Comparison of ENCODE assay signal across 14 cellular contexts in the genomic region with DNA sequence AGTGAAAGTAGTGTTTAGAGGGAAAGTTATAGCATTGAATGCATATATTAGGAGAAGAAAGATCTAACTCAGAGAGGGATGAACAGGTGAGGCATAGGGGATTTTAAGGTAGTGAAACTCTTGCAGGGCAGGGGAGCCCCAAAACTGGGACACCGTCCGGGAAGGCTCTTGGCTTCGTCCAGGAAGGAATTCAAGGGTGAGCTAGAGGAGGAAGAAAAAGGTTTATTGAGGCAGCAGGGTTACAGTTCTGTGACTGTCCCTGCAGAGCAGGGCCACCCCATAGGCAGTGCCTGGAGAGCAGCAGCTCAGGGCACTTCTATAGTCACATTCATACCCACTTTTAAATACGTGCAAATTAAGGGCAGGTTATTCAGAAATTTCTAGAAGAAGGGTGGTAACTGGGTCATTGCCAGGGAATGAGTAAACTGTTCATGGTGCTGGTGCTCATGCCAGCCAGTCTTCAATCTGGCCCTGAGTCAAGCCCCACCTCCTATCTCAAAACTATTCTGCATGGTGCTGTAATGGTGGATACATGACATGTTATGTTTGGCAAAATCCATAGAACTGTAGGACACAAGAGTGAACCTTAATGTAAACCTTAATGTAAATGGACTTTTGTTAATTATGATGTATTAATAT. TPM values are rescaled to one million over a fixed set of nuclear protein-coding genes. Genes with fewer than 3 reads are reported as not detected.
DNase-seq lines count a peak whose midpoint lies in the region; ATAC-seq and TF ChIP-seq lines count a peak whose summit lies in the region.
"Had no signal": no experiment of that assay in that cellular context is flagged by ENCODE, and none has a peak within 500 bp of the region (broad histone marks: within the 10 kb centered on the region; RNA-seq: fewer than 3 reads in every experiment).

No MANE protein-coding gene starts in this region.

- H3K9me3 Mint-ChIP-seq in MCF 10A (ENCODE audit: unreplicated experiment) (peaks cover 5% of the 10 kb centered on the region), neural progenitor cell (peaks cover 8% of the 10 kb centered on the region)
- H3K9me3 Mint-ChIP-seq: central memory CD8-positive, alpha-beta T cell; stimulated activated effector memory CD8-positive, alpha-beta T cell treated with anti-CD3 and anti-CD28 coated beads, Interleukin-12 subunit alpha, Interleukin-12 subunit beta, amount 100 ng/mL, for 72 hours had no signal

- H3K27ac Mint-ChIP-seq in MCF 10A (ENCODE audit: low read depth, unreplicated experiment), result no peak overlapping the region
- H3K27ac Mint-ChIP-seq in neural progenitor cell, result no peak overlapping the region

- H3K36me3 Mint-ChIP-seq in MCF 10A (ENCODE audit: insufficient read depth, unreplicated experiment), result no peaks in the 10 kb centered on the region
- no peaks in the 10 kb centered on the region for H3K36me3 Mint-ChIP-seq in neural progenitor cell
- H3K36me3 Mint-ChIP-seq: stimulated activated effector memory CD8-positive, alpha-beta T cell treated with anti-CD3 and anti-CD28 coated beads, Interleukin-12 subunit alpha, Interleukin-12 subunit beta, amount 100 ng/mL, for 72 hours had no signal

- H3K4me3 ChIP-seq in breast epithelium, result no peak overlapping the region
- no peak overlapping the region for H3K4me3 ChIP-seq in hepatocyte
- no peak overlapping the region for H3K4me3 ChIP-seq in vagina
- H3K4me3 ChIP-seq in neural progenitor cell, result no peak overlapping the region

- H3K36me3 ChIP-seq in breast epithelium (no peaks in the 10 kb centered on the region), hepatocyte (replicated peaks; ENCODE audit: insufficient read depth, low read depth) (no peaks in the 10 kb centered on the region), vagina (no peaks in the 10 kb centered on the region), neural progenitor cell (no peaks in the 10 kb centered on the region)

- no peak overlapping the region for H3K4me3 Mint-ChIP-seq in MCF 10A (ENCODE audit: unreplicated experiment)
- H3K4me3 Mint-ChIP-seq in neural progenitor cell, result no peak overlapping the region

- H4K20me1 ChIP-seq in hepatocyte (ENCODE audit: insufficient read depth, poor library complexity, severe bottlenecking) (no peaks in the 10 kb centered on the region), neural progenitor cell (ENCODE audit: low read depth) (no peaks in the 10 kb centered on the region)

- DNase-seq in MCF 10A (ENCODE audit: unreplicated experiment) (peak; percentile 86), breast epithelium (ENCODE audit: low spot score in 2 of 2) (no peak), RPMI8226 (peak; percentile 80), hepatocyte (ENCODE audit: low spot score) (no peak), vagina (ENCODE audit: extremely low spot score in 2 of 2) (peak; percentile 56 to 64), middle frontal gyrus (ENCODE audit: extremely low spot score, low spot score) (no peak), neural progenitor cell (ENCODE audit: low spot score) (no peak)
- DNase-seq in stimulated activated naive CD8-positive, alpha-beta T cell treated with anti-CD3 and anti-CD28 coated beads, Interleukin-15, Interleukin-2, amounts not matched to agents 100 U/mL and 50 U/mL, for 24 hours, result no peak
- DNase-seq: midbrain, NCI-H2081, SK-N-SH had no signal

- intact Hi-C loops in MCF 10A (cut with micrococcal nuclease), result loop anchor here (10.0 kb wide), 1 partner anchor 249 kb away; no protein-coding TSS in a partner anchor
- intact Hi-C loops in breast epithelium (cut with DNase I; ENCODE audit: low total_unique reads), result no loop called here
- intact Hi-C loops in vagina (cut with DNase I), result no loop called here

- POLR2A ChIA-PET in MCF 10A (lab: Yijun Ruan, JAX), result interaction anchor here (0.7 to 6.1 kb wide), 7 partner anchors 11 to 1663 kb away, joined by 3 to 74 read pairs (median 3); partner anchors contain the start of gene OAS3

- CTCF ChIA-PET in MCF 10A (lab: Yijun Ruan, JAX), result interaction anchor here (0.6 to 2.9 kb wide), 5 partner anchors 10 to 204 kb away, joined by 3 to 8 read pairs (median 4); no protein-coding TSS in a partner anchor

- H3K27ac ChIP-seq in breast epithelium (peak overlapping the region in 1 of 2 donors; percentile 62), hepatocyte (peak overlapping the region; percentile 73), vagina (peak overlapping the region; percentile 31), neural progenitor cell (no peak overlapping the region)
- H3K27ac ChIP-seq: C4-2B had no signal

- no peaks in the 10 kb centered on the region for H3K9me2 ChIP-seq in hepatocyte (replicated peaks; ENCODE audit: insufficient read depth)
- H3K9me2 ChIP-seq: SK-N-SH had no signal

- ATAC-seq in stimulated activated naive CD8-positive, alpha-beta T cell treated with anti-CD3 and anti-CD28 coated beads, Interleukin-15, Interleukin-2, amounts not matched to agents 100 U/mL and 50 U/mL, for 24 hours, result no peak
- ATAC-seq: stimulated activated effector memory CD8-positive, alpha-beta T cell treated with anti-CD3 and anti-CD28 coated beads, Interleukin-12 subunit alpha, Interleukin-12 subunit beta, amount 100 ng/mL, for 72 hours had no signal

- no peaks in the 10 kb centered on the region for H3F3A ChIP-seq in neural progenitor cell (ENCODE audit: low read depth)

- no peak overlapping the region for H2AFZ ChIP-seq in hepatocyte
- H2AFZ ChIP-seq in neural progenitor cell (replicated peaks), result no peak overlapping the region

- BruUV-seq in MCF 10A (replicated peaks; lab: Mats Ljungman, UMichigan), result no TSS peak

- H3K4me1 Mint-ChIP-seq in MCF 10A (ENCODE audit: insufficient read depth, unreplicated experiment) (peaks cover 44% of the 10 kb centered on the region), neural progenitor cell (peaks cover 7% of the 10 kb centered on the region)

- H3K4me2 ChIP-seq in hepatocyte, result no peak overlapping the region
- H3K4me2 ChIP-seq in neural progenitor cell, result no peak overlapping the region

- H3K79me2 ChIP-seq in hepatocyte (peaks cover 12% of the 10 kb centered on the region), neural progenitor cell (ENCODE audit: low read depth) (no peaks in the 10 kb centered on the region)

- H3K9ac ChIP-seq in neural progenitor cell, result no peak overlapping the region
- H3K9ac ChIP-seq: SK-N-SH had no signal

- H3K9me3 ChIP-seq in breast epithelium (no peaks in the 10 kb centered on the region), hepatocyte (ENCODE audit: low read depth) (no peaks in the 10 kb centered on the region), vagina (no peaks in the 10 kb centered on the region), neural progenitor cell (ENCODE audit: low read depth) (no peaks in the 10 kb centered on the region)
- H3K9me3 ChIP-seq: SK-N-SH had no signal

- TF ChIP-seq POLR2A in breast epithelium (IDR thresholded peaks at IDR 0.05), result no peak
- no peak for TF ChIP-seq POLR2A in vagina (IDR thresholded peaks at IDR 0.05)

- no peaks in the 10 kb centered on the region for H3K27me3 Mint-ChIP-seq in MCF 10A (ENCODE audit: insufficient read depth, unreplicated experiment)
- H3K27me3 Mint-ChIP-seq in neural progenitor cell (ENCODE audit: insufficient read depth, low read depth), result peaks cover 8% of the 10 kb centered on the region
- H3K27me3 Mint-ChIP-seq: central memory CD8-positive, alpha-beta T cell had no signal

- TF ChIP-seq CTCF in MCF 10A (IDR thresholded peaks at IDR 0.05; ENCODE audit: unreplicated experiment) (no peak), breast epithelium (IDR thresholded peaks at IDR 0.05) (no peak), hepatocyte (IDR thresholded peaks at IDR 0.05; ENCODE audit: poor library complexity) (no peak), vagina (IDR thresholded peaks at IDR 0.05) (no peak), neural progenitor cell (IDR thresholded peaks at IDR 0.05) (no peak)

- H3K27me3 ChIP-seq in breast epithelium (no peaks in the 10 kb centered on the region), hepatocyte (no peaks in the 10 kb centered on the region), vagina (no peaks in the 10 kb centered on the region), neural progenitor cell (no peaks in the 10 kb centered on the region)

- WGBS in hepatocyte (ENCODE audit: low lambda C conversion rate, missing lambda C conversion rate), result 92% methylated on average over 4 of the region's 4 CpGs

- peaks cover 0 to 5% of the 10 kb centered on the region in 2 donors for H3K4me1 ChIP-seq in breast epithelium
- H3K4me1 ChIP-seq in hepatocyte (ENCODE audit: insufficient read depth), result peaks cover 3% of the 10 kb centered on the region
- peaks cover 40% of the 10 kb centered on the region for H3K4me1 ChIP-seq in vagina
- peaks cover 6% of the 10 kb centered on the region for H3K4me1 ChIP-seq in neural progenitor cell

RNA-seq across cellular contexts. Expression of gene OAS1, which starts 1.2 kb away (rescaled TPM):
- total RNA-seq in MCF 10A (2022) (1.3 and 1.5 TPM in 2 replicates), breast epithelium (10 to 100 TPM; 21.4 to 39.4 (median 23.3) TPM), hepatocyte (25.0 and 34.9 TPM in 2 replicates), vagina (30.9 TPM), neural progenitor cell (ENCODE audit: low replicate concordance) (not detected in 2 replicates)
- 18.6 and 24.2 TPM in 2 replicates for polyA plus RNA-seq in hepatocyte

RNA-seq across cellular contexts. Expression of gene OAS3, which starts 32.7 kb away (rescaled TPM):
- 5.7 and 6.5 TPM in 2 replicates for total RNA-seq in MCF 10A (2022)
- total RNA-seq in breast epithelium, result 10 to 100 TPM in 1 of 3 donors, 1 to 10 TPM in 2; 5.2 to 15.1 (median 5.9) TPM
- total RNA-seq in hepatocyte, result 9.0 and 15.0 TPM in 2 replicates
- polyA plus RNA-seq in hepatocyte, result 5.5 and 6.6 TPM in 2 replicates
- total RNA-seq in vagina, result 20.1 TPM
- under 0.01 TPM in 1 of 2 replicates, not detected in the other for total RNA-seq in neural progenitor cell (ENCODE audit: low replicate concordance)

Comparison
In these comparisons a context has a peak if more than half of its experiments do, and no peak if none do; other contexts are left out.
1. DNase-seq: peak in MCF 10A (single experiment), RPMI8226 (single experiment) and vagina (2 of 2); none in breast epithelium (0 of 2), hepatocyte (single experiment), stimulated activated naive CD8-positive, alpha-beta T cell treated with anti-CD3 and anti-CD28 coated beads, Interleukin-15, Interleukin-2, amounts not matched to agents 100 U/mL and 50 U/mL, for 24 hours (single experiment), middle frontal gyrus (single experiment) and neural progenitor cell (single experiment).